In the genomic region with DNA sequence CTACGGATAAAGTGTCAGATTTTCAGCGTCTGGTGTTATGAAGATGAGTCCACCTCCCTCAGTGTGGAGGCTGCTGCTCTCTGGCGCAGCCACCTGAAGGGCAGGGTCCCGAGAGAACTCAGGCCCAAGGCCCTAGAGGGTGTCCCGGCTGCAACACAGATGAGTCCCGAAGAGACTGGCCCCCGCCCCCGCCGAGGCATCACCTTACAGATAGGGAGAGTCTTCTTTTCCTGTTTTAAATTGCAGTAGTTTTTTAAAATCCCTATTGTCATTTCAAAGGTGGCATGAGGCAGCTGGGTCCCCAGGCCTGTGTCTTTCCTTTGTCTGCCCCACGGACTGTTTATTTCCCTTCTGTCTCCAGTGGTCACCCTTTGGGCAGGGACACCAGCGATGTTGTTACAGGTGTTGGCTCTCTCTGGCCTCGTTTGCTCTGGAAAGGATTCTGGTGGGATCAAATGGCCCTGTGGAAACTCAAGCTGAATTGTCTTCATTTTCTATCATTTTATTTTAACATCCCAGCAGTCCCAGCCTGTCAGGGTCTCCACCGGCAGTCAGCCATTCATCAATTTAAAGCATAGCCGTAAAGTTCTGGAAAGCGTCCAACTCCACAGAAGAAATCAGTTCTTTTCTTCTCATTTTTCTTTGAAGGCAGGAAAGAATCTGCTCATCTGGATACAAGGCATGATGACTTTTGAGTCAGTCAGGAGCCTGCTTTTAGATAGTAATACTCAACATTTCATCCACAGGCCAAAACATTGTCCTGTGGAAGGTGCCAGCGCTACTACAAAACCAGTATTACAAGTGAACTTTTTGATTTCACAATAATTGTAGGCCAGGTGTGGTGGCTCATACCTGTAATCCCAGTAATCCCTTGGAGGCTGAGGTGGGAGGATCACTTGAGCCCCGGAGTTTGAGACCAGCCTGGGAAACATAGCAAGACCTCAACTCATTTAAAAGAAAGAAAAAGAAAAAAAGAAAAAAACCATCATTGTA, we compare ENCODE assay signal across 1 cellular context.
TF ChIP-seq lines count a peak whose summit lies in the region.

No MANE protein-coding gene starts in this region.

TF ChIP-seq in WTC11, 78 proteins besides CTCF, POLR2A, EP300 and RAD21 (continued from another document):
- TF ChIP-seq, protein P1, sequence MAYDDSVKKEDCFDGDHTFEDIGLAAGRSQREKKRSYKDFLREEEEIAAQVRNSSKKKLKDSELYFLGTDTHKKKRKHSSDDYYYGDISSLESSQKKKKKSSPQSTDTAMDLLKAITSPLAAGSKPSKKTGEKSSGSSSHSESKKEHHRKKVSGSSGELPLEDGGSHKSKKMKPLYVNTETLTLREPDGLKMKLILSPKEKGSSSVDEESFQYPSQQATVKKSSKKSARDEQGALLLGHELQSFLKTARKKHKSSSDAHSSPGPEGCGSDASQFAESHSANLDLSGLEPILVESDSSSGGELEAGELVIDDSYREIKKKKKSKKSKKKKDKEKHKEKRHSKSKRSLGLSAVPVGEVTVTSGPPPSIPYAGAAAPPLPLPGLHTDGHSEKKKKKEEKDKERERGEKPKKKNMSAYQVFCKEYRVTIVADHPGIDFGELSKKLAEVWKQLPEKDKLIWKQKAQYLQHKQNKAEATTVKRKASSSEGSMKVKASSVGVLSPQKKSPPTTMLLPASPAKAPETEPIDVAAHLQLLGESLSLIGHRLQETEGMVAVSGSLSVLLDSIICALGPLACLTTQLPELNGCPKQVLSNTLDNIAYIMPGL (CRISPR knock-in tag; IDR thresholded peaks at IDR 0.05) = no peak
- TF ChIP-seq, protein P2, sequence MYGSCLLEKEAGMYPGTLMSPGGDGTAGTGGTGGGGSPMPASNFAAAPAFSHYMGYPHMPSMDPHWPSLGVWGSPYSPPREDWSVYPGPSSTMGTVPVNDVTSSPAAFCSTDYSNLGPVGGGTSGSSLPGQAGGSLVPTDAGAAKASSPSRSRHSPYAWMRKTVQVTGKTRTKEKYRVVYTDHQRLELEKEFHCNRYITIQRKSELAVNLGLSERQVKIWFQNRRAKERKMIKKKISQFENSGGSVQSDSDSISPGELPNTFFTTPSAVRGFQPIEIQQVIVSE (CRISPR knock-in tag; IDR thresholded peaks at IDR 0.05; ENCODE audit: borderline replicate concordance) = no peak
- TF ChIP-seq, protein P3, sequence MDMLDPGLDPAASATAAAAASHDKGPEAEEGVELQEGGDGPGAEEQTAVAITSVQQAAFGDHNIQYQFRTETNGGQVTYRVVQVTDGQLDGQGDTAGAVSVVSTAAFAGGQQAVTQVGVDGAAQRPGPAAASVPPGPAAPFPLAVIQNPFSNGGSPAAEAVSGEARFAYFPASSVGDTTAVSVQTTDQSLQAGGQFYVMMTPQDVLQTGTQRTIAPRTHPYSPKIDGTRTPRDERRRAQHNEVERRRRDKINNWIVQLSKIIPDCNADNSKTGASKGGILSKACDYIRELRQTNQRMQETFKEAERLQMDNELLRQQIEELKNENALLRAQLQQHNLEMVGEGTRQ (CRISPR knock-in tag; IDR thresholded peaks at IDR 0.05) = no peak
- TF ChIP-seq ZNF263 (CRISPR knock-in tag; IDR thresholded peaks at IDR 0.05; ENCODE audit: low read depth) (no peak), GRHL2 (CRISPR knock-in tag; IDR thresholded peaks at IDR 0.05; ENCODE audit: insufficient replicate concordance, severe bottlenecking) (no peak), ZNF138 (CRISPR knock-in tag; conservative IDR thresholded peaks at IDR 0.05) (no peak), CBFB (CRISPR knock-in tag; IDR thresholded peaks at IDR 0.05; ENCODE audit: low read depth) (no peak), KAT7 (CRISPR knock-in tag; IDR thresholded peaks at IDR 0.05; ENCODE audit: borderline replicate concordance) (no peak), ETV6 (CRISPR knock-in tag; IDR thresholded peaks at IDR 0.05) (no peak)
- TF ChIP-seq, protein P4, sequence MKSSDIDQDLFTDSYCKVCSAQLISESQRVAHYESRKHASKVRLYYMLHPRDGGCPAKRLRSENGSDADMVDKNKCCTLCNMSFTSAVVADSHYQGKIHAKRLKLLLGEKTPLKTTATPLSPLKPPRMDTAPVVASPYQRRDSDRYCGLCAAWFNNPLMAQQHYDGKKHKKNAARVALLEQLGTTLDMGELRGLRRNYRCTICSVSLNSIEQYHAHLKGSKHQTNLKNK (CRISPR knock-in tag; IDR thresholded peaks at IDR 0.05) = no peak
- TF ChIP-seq, protein P5, sequence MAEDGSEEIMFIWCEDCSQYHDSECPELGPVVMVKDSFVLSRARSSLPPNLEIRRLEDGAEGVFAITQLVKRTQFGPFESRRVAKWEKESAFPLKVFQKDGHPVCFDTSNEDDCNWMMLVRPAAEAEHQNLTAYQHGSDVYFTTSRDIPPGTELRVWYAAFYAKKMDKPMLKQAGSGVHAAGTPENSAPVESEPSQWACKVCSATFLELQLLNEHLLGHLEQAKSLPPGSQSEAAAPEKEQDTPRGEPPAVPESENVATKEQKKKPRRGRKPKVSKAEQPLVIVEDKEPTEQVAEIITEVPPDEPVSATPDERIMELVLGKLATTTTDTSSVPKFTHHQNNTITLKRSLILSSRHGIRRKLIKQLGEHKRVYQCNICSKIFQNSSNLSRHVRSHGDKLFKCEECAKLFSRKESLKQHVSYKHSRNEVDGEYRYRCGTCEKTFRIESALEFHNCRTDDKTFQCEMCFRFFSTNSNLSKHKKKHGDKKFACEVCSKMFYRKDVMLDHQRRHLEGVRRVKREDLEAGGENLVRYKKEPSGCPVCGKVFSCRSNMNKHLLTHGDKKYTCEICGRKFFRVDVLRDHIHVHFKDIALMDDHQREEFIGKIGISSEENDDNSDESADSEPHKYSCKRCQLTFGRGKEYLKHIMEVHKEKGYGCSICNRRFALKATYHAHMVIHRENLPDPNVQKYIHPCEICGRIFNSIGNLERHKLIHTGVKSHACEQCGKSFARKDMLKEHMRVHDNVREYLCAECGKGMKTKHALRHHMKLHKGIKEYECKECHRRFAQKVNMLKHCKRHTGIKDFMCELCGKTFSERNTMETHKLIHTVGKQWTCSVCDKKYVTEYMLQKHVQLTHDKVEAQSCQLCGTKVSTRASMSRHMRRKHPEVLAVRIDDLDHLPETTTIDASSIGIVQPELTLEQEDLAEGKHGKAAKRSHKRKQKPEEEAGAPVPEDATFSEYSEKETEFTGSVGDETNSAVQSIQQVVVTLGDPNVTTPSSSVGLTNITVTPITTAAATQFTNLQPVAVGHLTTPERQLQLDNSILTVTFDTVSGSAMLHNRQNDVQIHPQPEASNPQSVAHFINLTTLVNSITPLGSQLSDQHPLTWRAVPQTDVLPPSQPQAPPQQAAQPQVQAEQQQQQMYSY (CRISPR knock-in tag; IDR thresholded peaks at IDR 0.05) = no peak
